ENCODE assay signal across 18 cellular contexts in genomic region chr2:127679680-127680361, GRCh38. TPM values are rescaled to one million over a fixed set of nuclear protein-coding genes. Genes with fewer than 3 reads are reported as not detected.
DNase-seq lines count a peak whose midpoint lies in the region; ATAC-seq and TF ChIP-seq lines count a peak whose summit lies in the region.
"Had no signal": no experiment of that assay in that cellular context is flagged by ENCODE, and none has a peak within 500 bp of the region (broad histone marks: within the 10 kb centered on the region; RNA-seq: fewer than 3 reads in every experiment).

No MANE protein-coding gene starts in this region.

- peaks cover 0 to 23% (median 7%) of the 10 kb centered on the region in 11 experiments; a peak in 8 of 22 replicates for H4K20me1 ChIP-seq in BLaER1 treated with 17β-estradiol and CSF1 and Interleukin-3, amounts not matched to agents 10 nM and 100 nM
- H4K20me1 ChIP-seq in GM23248 (ENCODE audit: insufficient read depth), result no peaks in the 10 kb centered on the region

- in situ Hi-C loops in GM13976 (cut with MboI; ENCODE audit: low sequenced_read_pairs, unreplicated experiment) (no loop called here), GM23248 (cut with MboI) (no loop called here)

- TF ChIP-seq CTCF in GM13976 (IDR thresholded peaks at IDR 0.05; ENCODE audit: borderline replicate concordance, control extremely low read depth, extremely low read depth, insufficient read depth, missing control alignments) (no peak), psoas muscle (IDR thresholded peaks at IDR 0.05) (no peak)

- no peak for ATAC-seq in psoas muscle
- no peak for ATAC-seq in HG03139 (IDR thresholded peaks at IDR 0.05; ENCODE audit: unreplicated experiment)
- no peak for ATAC-seq in HG03442 (IDR thresholded peaks at IDR 0.05; ENCODE audit: unreplicated experiment)
- ATAC-seq: HCT116, PC-3 had no signal

- 86 to 87% (median 86%) methylated on average over 15 of the region's 15 CpGs for WGBS in psoas muscle, 3 donors
- WGBS in GM23248 (ENCODE audit: low coverage in 1 of 2, low lambda C conversion rate in 2 of 2, missing lambda C conversion rate in 2 of 2), 2 experiments, result 86 to 88% methylated on average over 15 of the region's 15 CpGs

- H3K9me3 ChIP-seq in BLaER1 treated with 17β-estradiol and CSF1 and Interleukin-3, amounts not matched to agents 10 nM and 100 nM (replicated peaks in 1 of 11), result no peaks in the 10 kb centered on the region
- no peaks in the 10 kb centered on the region for H3K9me3 ChIP-seq in psoas muscle
- no peaks in the 10 kb centered on the region for H3K9me3 ChIP-seq in GM23248 (ENCODE audit: low read depth)
- H3K9me3 ChIP-seq: BE2C had no signal

- H3K4me1 ChIP-seq in BLaER1 treated with 17β-estradiol and CSF1 and Interleukin-3, amounts not matched to agents 10 nM and 100 nM, result peaks cover 19 to 71% (median 64%) of the 10 kb centered on the region in 10 experiments
- H3K4me1 ChIP-seq in psoas muscle, result peaks cover 9% of the 10 kb centered on the region
- 0 out of 2 replicates have a peak, but pooled peaks cover 7% of the 10 kb centered on the region for H3K4me1 ChIP-seq in GM23248 (ENCODE audit: insufficient read depth)
- H3K4me1 ChIP-seq: BE2C had no signal

- no peaks in the 10 kb centered on the region for H3K9me2 ChIP-seq in GM23248 (ENCODE audit: insufficient read depth)

- DNase-seq in GM13976 (ENCODE audit: low spot score) (peak; percentile 31), iPS-NIHi7 (ENCODE audit: extremely low spot score) (peak; percentile 9), psoas muscle (no peak), COLO829 (ENCODE audit: low spot score) (no peak), GM23248 (no peak)
- DNase-seq: BE2C; CD8-positive, alpha-beta memory T cell; NCI-H1417; NCI-H2029 treated with DMSO at 0.1 percent for 48 hours; NCI-H345; NCI-H69; NK-92 treated with Interleukin-12 subunit alpha and Interleukin-12 subunit beta, amount 100 ng/mL, for 24 hours; PC-3 had no signal

- peaks cover 40 to 65% (median 46%) of the 10 kb centered on the region in 11 experiments for H3K27me3 ChIP-seq in BLaER1 treated with 17β-estradiol and CSF1 and Interleukin-3, amounts not matched to agents 10 nM and 100 nM
- H3K27me3 ChIP-seq in psoas muscle (ENCODE audit: insufficient read depth in 3 of 3, low read length in 2 of 3) (peaks cover 0 to 5% (median 3%) of the 10 kb centered on the region in 3 donors), GM23248 (replicated peaks; ENCODE audit: insufficient read depth) (peaks cover 14% of the 10 kb centered on the region; the same call in 1 of the 2 replicates)

- H2AFZ ChIP-seq in GM23248, result no peak overlapping the region

- peak overlapping the region in 6 of 11 experiments; percentile 64 to 87 (median 84); a peak in 10 of 22 replicates for H3K27ac ChIP-seq in BLaER1 treated with 17β-estradiol and CSF1 and Interleukin-3, amounts not matched to agents 10 nM and 100 nM
- H3K27ac ChIP-seq in psoas muscle (no peak overlapping the region), GM23248 (no peak overlapping the region)

- no peaks in the 10 kb centered on the region for H3K79me2 ChIP-seq in GM23248 (ENCODE audit: insufficient read depth)

- peaks cover 7% of the 10 kb centered on the region; the same call in 1 of the 2 replicates for H3F3A ChIP-seq in GM23248 (ENCODE audit: insufficient read depth)

- intact Hi-C loops in psoas muscle (cut with DNase I), result no loop called here

- no peaks in the 10 kb centered on the region for H3K36me3 ChIP-seq in BLaER1 treated with 17β-estradiol and CSF1 and Interleukin-3, amounts not matched to agents 10 nM and 100 nM
- no peaks in the 10 kb centered on the region for H3K36me3 ChIP-seq in psoas muscle (ENCODE audit: insufficient read depth in 1 of 2, low read depth in 1 of 2)
- no peaks in the 10 kb centered on the region for H3K36me3 ChIP-seq in GM23248 (ENCODE audit: low read depth)
- H3K36me3 ChIP-seq: BE2C had no signal

- H3K4me3 ChIP-seq in BLaER1 treated with 17β-estradiol and CSF1 and Interleukin-3, amounts not matched to agents 10 nM and 100 nM, result peak overlapping the region in 4 of 10 experiments; percentile 1 to 57 (median 32); a peak in 4 of 20 replicates
- H3K4me3 ChIP-seq in psoas muscle (peak overlapping the region; percentile 59), GM23248 (no peak overlapping the region)

- H3K4me2 ChIP-seq in BLaER1 treated with 17β-estradiol and CSF1 and Interleukin-3, amounts not matched to agents 10 nM and 100 nM, result peak overlapping the region; percentile 7 to 99 (median 92); a peak in 20 of 22 replicates
- H3K4me2 ChIP-seq in GM23248 (ENCODE audit: unreplicated experiment), result no peak overlapping the region

- peak overlapping the region in 5 of 11 experiments; percentile 7 to 86 (median 80); a peak in 10 of 22 replicates for H3K9ac ChIP-seq in BLaER1 treated with 17β-estradiol and CSF1 and Interleukin-3, amounts not matched to agents 10 nM and 100 nM
- no peak overlapping the region for H3K9ac ChIP-seq in GM23248

RNA-seq across cellular contexts. Expression of gene LIMS2, which starts 4.5 kb away (rescaled TPM):
- total RNA-seq in psoas muscle, result 10 to 100 TPM in 3 of 4 donors, 1 to 10 TPM in 1; 9.3 to 31.8 (median 20.5) TPM
- polyA plus RNA-seq in psoas muscle (10 to 100 TPM; 12.1 to 16.4 (median 12.9) TPM), GM23248 (2016; fragmentation: Nextera tagmentation; extraction: Ambion mirVana) (30.4 and 33.7 TPM in 2 replicates)
- 3.8 and 7.2 TPM in 2 replicates for total RNA-seq in GM23248 (2014; rRNA removed; shearing (Covaris generic))

RNA-seq across cellular contexts. Expression of gene SFT2D3, which starts 21.5 kb away (rescaled TPM):
- total RNA-seq in psoas muscle, result 1 to 10 TPM; 1.6 to 3.7 (median 2.1) TPM
- polyA plus RNA-seq in psoas muscle, result 1 to 10 TPM; 1.5 to 4.1 (median 2.5) TPM
- 5.7 and 9.4 TPM in 2 replicates for total RNA-seq in GM23248 (2014; rRNA removed; shearing (Covaris generic))
- not detected in 2 replicates for polyA plus RNA-seq in GM23248 (2016; fragmentation: Nextera tagmentation; extraction: Ambion mirVana)
- polyA plus RNA-seq: IgD-negative memory B cell had no signal

RNA-seq across cellular contexts. Expression of gene GPR17, which starts 33.9 kb away (rescaled TPM):
- under 1 TPM in 1 of 4 donors, not detected in 3; 0.17 TPM for total RNA-seq in psoas muscle
- polyA plus RNA-seq in psoas muscle (under 1 TPM; 0.14 to 0.35 (median 0.21) TPM), GM23248 (2016; fragmentation: Nextera tagmentation; extraction: Ambion mirVana) (0.11 TPM in 1 of 2 replicates, not detected in the other)
- not detected in 2 replicates for total RNA-seq in GM23248 (2014; rRNA removed; shearing (Covaris generic))
- total RNA-seq: CD8-positive, alpha-beta memory T cell had no signal
- polyA plus RNA-seq: CD8-positive, alpha-beta memory T cell; IgD-negative memory B cell had no signal

Comparison
In these comparisons a context has a peak if more than half of its experiments do, and no peak if none do; other contexts are left out.
1. H3K27ac ChIP-seq: peak in BLaER1 treated with 17β-estradiol and CSF1 and Interleukin-3, amounts not matched to agents 10 nM and 100 nM (6 of 11); none in psoas muscle (single experiment) and GM23248 (single experiment).
2. DNase-seq: peak in GM13976 (single experiment) and iPS-NIHi7 (single experiment); none in psoas muscle (0 of 2), COLO829 (single experiment) and GM23248 (single experiment).